In the genomic region with DNA sequence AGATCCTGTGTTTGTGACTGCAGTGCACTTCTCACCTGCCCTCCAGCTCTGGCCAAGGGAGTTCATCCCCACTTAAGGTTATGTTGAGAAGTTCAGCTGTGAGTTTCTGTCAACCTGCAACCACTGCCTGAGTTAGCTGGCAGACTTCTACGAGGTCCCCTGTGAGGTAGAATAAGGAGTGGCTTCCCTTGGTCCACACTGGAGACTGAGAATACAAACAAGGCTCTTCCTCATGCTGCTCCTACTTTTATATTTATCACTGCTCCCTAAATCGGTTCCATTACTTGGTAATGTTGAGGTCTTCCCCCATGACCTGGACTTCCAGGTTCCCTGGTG, we compare ENCODE assay signal across 11 cellular contexts.
DNase-seq lines count a peak whose midpoint lies in the region; ATAC-seq and TF ChIP-seq lines count a peak whose summit lies in the region.
"Had no signal": no experiment of that assay in that cellular context is flagged by ENCODE, and none has a peak within 500 bp of the region (broad histone marks: within the 10 kb centered on the region; RNA-seq: fewer than 3 reads in every experiment).

No MANE protein-coding gene starts in this region.

- H3K9me3 Mint-ChIP-seq in natural killer cell = peaks cover 0 to 7% of the 10 kb centered on the region in 2 donors
- H3K9me3 Mint-ChIP-seq: T-helper 1 cell treated with Interleukin-12 subunit alpha and Interleukin-12 subunit beta and Interleukin-4 antibody, amounts not matched to agents 30 μg/mL and 1 μg/mL, for 36 hours had no signal

- DNase-seq in natural killer cell (no peak), superior temporal gyrus (ENCODE audit: extremely low spot score) (no peak), hippocampal formation (lab: John Stamatoyannopoulos, UW) (no peak), ACHN (no peak), germinal center (ENCODE audit: low spot score) (no peak)
- DNase-seq: amniotic stem cell, thyroid gland had no signal

- TF ChIP-seq CTCF in natural killer cell (IDR thresholded peaks at IDR 0.05) = no peak

- intact Hi-C loops in natural killer cell (cut with micrococcal nuclease) = no loop called here

- H3K27ac Mint-ChIP-seq in natural killer cell = peak overlapping the region; percentile 64 to 80
- H3K27ac Mint-ChIP-seq: T-helper 1 cell treated with Interleukin-12 subunit alpha and Interleukin-12 subunit beta and Interleukin-4 antibody, amounts not matched to agents 30 μg/mL and 1 μg/mL, for 36 hours had no signal

- no peaks in the 10 kb centered on the region for H3K36me3 Mint-ChIP-seq in natural killer cell

- no peaks in the 10 kb centered on the region for H3K27me3 Mint-ChIP-seq in natural killer cell (ENCODE audit: low read depth in 2 of 2)

- peak; percentile 44 for ATAC-seq in GM19035 (IDR thresholded peaks at IDR 0.05; ENCODE audit: unreplicated experiment)
- ATAC-seq in GM21825 (IDR thresholded peaks at IDR 0.05; ENCODE audit: unreplicated experiment) = peak; percentile 43
- ATAC-seq in HG03354 (IDR thresholded peaks at IDR 0.05; ENCODE audit: poor library complexity, severe bottlenecking, unreplicated experiment) = peak; percentile 47
- ATAC-seq in natural killer cell = peak in 2 of 3 donors; percentile 30 to 41

- peak overlapping the region; percentile 31 for H3K4me3 Mint-ChIP-seq in natural killer cell
- H3K4me3 Mint-ChIP-seq: T-helper 1 cell treated with Interleukin-12 subunit alpha and Interleukin-12 subunit beta and Interleukin-4 antibody, amounts not matched to agents 30 μg/mL and 1 μg/mL, for 36 hours had no signal

- in situ Hi-C loops in ACHN (cut with HindIII; ENCODE audit: low pct_ligation_motif_present, low pct_unique_long_range_greater_than_20kb, low sequenced_read_pairs) = no loop called here

- peaks cover 16 to 20% of the 10 kb centered on the region in 2 donors for H3K4me1 Mint-ChIP-seq in natural killer cell
